ENCODE assay signal across 9 cellular contexts in the genomic region with DNA sequence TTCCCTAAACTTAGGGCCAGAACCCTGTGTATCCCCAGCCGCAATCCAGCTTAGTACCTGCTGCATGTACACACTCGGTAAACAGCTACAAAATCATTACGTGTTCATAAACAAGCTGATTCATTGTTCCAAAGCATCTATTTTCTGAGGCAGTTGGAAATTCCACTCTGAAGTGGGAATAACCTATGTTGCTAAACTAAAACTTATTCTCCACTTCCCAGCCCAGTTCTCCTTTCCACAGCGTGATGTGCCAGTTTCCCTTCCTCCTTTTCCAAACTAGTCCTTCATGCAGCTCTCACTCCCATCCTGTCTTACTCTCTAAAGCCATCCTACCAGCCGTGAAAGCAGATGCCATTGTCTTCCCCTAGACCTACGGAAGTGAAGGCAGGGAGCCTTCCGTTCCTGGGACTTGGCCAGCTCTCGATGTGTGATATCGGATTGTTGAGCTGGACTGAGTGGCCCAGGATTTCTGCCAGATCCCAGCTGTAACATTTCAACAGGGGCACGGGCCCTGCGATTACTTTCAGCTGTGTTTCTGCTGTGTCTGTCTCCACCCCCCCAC.
DNase-seq lines count a peak whose midpoint lies in the region; ATAC-seq and TF ChIP-seq lines count a peak whose summit lies in the region.
"Had no signal": no experiment of that assay in that cellular context is flagged by ENCODE, and none has a peak within 500 bp of the region (broad histone marks: within the 10 kb centered on the region; RNA-seq: fewer than 3 reads in every experiment).

No MANE protein-coding gene starts in this region.

- H4K20me1 ChIP-seq in H9 (ENCODE audit: control insufficient read depth, insufficient read depth, insufficient read length) (no peaks in the 10 kb centered on the region), mammary epithelial cell (ENCODE audit: insufficient read depth, low read length) (no peaks in the 10 kb centered on the region)

- H3K27ac Mint-ChIP-seq in H9, result peak overlapping the region; percentile 24 to 65 (median 49); a peak in 5 of 7 replicates

- dilution Hi-C loops in mammary epithelial cell (cut with HindIII; ENCODE audit: low sequenced_read_pairs), result loop anchor here (5.0 kb wide), 1 partner anchor 79 kb away; no protein-coding TSS in a partner anchor

- H3K27me3 ChIP-seq in H9 (ENCODE audit: insufficient read depth, low read length) (no peaks in the 10 kb centered on the region), mammary epithelial cell (ENCODE audit: insufficient read depth, low read length) (no peaks in the 10 kb centered on the region), skeletal muscle satellite cell (ENCODE audit: control insufficient read depth, insufficient read depth, low read length) (no peaks in the 10 kb centered on the region)

- H3K14ac ChIP-seq in H9 (ENCODE audit: insufficient read depth, low read length), result peak overlapping the region; percentile 55; the same call in 1 of the 2 replicates

- CTCF ChIA-PET in mammary epithelial cell (lab: Charles Lee; ENCODE audit: low non-redundant PET), result no interaction called here

- H2AFZ ChIP-seq in H9 (ENCODE audit: low read length), result no peak overlapping the region
- peak overlapping the region; percentile 67 for H2AFZ ChIP-seq in mammary epithelial cell (ENCODE audit: low read depth, low read length)

- TF ChIP-seq CTCF in H9 (conservative IDR thresholded peaks at IDR 0.05) (no peak), mammary epithelial cell (conservative IDR thresholded peaks at IDR 0.05 in 1 of 2, IDR thresholded peaks at IDR 0.05 in 1 of 2; ENCODE audit: extremely low read depth in 1 of 2, insufficient read depth in 1 of 2, low read depth in 1 of 2, low read length in 2 of 2) (no peak)

- H3K36me3 ChIP-seq in mammary epithelial cell (ENCODE audit: insufficient read depth, low read length), result peaks cover 16% of the 10 kb centered on the region
- peaks cover 81% of the 10 kb centered on the region for H3K36me3 ChIP-seq in skeletal muscle satellite cell (ENCODE audit: insufficient read depth, low read length)
- H3K36me3 ChIP-seq: WERI-Rb-1 had no signal

- H3K36me3 Mint-ChIP-seq in H9 (ENCODE audit: insufficient read depth in 1 of 3, low read depth in 3 of 3), result peaks cover 0 to 6% (median 0%) of the 10 kb centered on the region in 3 experiments; a peak in 4 of 7 replicates

- no peak overlapping the region for H2BK12ac ChIP-seq in H9 (ENCODE audit: insufficient read length, low read depth, low read length)

- DNase-seq in H9 (no peak), mammary epithelial cell (peak; percentile 63), iris pigment epithelial cell (ENCODE audit: low read depth) (peak; percentile 79), NCI-H2171 treated with DMSO at 0.1 percent for 48 hours (lab: John Stamatoyannopoulos, UW) (no peak)
- no peak for DNase-seq in stimulated activated CD4-positive, alpha-beta T cell treated with anti-CD3 and anti-CD28 coated beads, Interleukin-4, amount 100 ng/mL, for 1 hour
- DNase-seq in activated naive CD4-positive, alpha-beta T cell treated with anti-CD3 and anti-CD28 coated beads, Interleukin-2, amount 50 U/mL, for 16 hours, result no peak
- DNase-seq: WERI-Rb-1 had no signal

- H3K79me1 ChIP-seq in H9 (ENCODE audit: insufficient read depth, low read depth, low read length, poor library complexity, severe bottlenecking), result no peaks in the 10 kb centered on the region

- H3K9ac ChIP-seq in H9 (ENCODE audit: extremely low read depth, insufficient read length, low read length) (no peak overlapping the region), mammary epithelial cell (ENCODE audit: insufficient read depth, low read length) (no peak overlapping the region), skeletal muscle satellite cell (ENCODE audit: low read depth, low read length) (peak overlapping the region; percentile 69)

- H3K4ac ChIP-seq in H9 (ENCODE audit: low read depth, low read length), result no peak overlapping the region

- H3K4me1 ChIP-seq in H9 (ENCODE audit: insufficient read depth, low read length) (peaks cover 29% of the 10 kb centered on the region), mammary epithelial cell (ENCODE audit: insufficient read depth, low read length) (peaks cover 45% of the 10 kb centered on the region), skeletal muscle satellite cell (ENCODE audit: control insufficient read depth, insufficient read depth, low read length) (peaks cover 77% of the 10 kb centered on the region)

- H3K9me3 ChIP-seq in H9 (ENCODE audit: control insufficient read depth, low read depth, low read length) (no peaks in the 10 kb centered on the region), mammary epithelial cell (replicated peaks; ENCODE audit: insufficient read depth, low read length) (no peaks in the 10 kb centered on the region), skeletal muscle satellite cell (replicated peaks; ENCODE audit: low read length) (no peaks in the 10 kb centered on the region)

- no peak overlapping the region; the same call in 1 of the 2 replicates for H2BK15ac ChIP-seq in H9 (ENCODE audit: low read depth, low read length)

- no peak overlapping the region for H3K4me2 ChIP-seq in H9 (ENCODE audit: insufficient read depth, insufficient read length, low read length)
- H3K4me2 ChIP-seq in mammary epithelial cell (ENCODE audit: insufficient read depth, low read depth, low read length), result peak overlapping the region; percentile 22
- H3K4me2 ChIP-seq in skeletal muscle satellite cell (ENCODE audit: low read length), result peak overlapping the region; percentile 59

- H3K23ac ChIP-seq in H9 (ENCODE audit: insufficient read length, low read depth, low read length), result no peak overlapping the region

- H3K23me2 ChIP-seq in H9 (ENCODE audit: insufficient read length, low read depth, low read length, poor library complexity, severe bottlenecking), result no peaks in the 10 kb centered on the region

- BruUV-seq in mammary epithelial cell (replicated peaks; lab: Mats Ljungman, UMichigan), result no TSS peak

- H3K18ac ChIP-seq in H9 (ENCODE audit: insufficient read length, low read depth, low read length), result no peak overlapping the region

- intact Hi-C loops in mammary epithelial cell (cut with micrococcal nuclease), result no loop called here

- ATAC-seq in GM18873 (IDR thresholded peaks at IDR 0.05; ENCODE audit: low FRiP score, unreplicated experiment), result no peak

- in situ Hi-C loops in mammary epithelial cell (cut with MboI; ENCODE audit: low sequenced_read_pairs in 2 of 2), result loop anchor here (10.0 kb wide), 2 partner anchors 92 to 102 kb away; a partner anchor contains a TSS

- H4K8ac ChIP-seq in H9 (replicated peaks; ENCODE audit: insufficient read length, low read depth, low read length), result no peak overlapping the region

- H2BK20ac ChIP-seq in H9 (ENCODE audit: low read depth, low read length, poor library complexity, severe bottlenecking), result no peak overlapping the region

- peaks cover 8 to 17% of the 10 kb centered on the region in 2 experiments for H3K4me1 Mint-ChIP-seq in H9

- H3K4me3 Mint-ChIP-seq in H9, result no peak overlapping the region

- no peak overlapping the region for H2BK120ac ChIP-seq in H9 (ENCODE audit: low read depth, low read length, poor library complexity, severe bottlenecking)

- H3T11ph ChIP-seq in H9 (ENCODE audit: low read length), result no peak overlapping the region

- no peaks in the 10 kb centered on the region for H3K27me3 Mint-ChIP-seq in H9 (ENCODE audit: low read depth)

- H3K4me3 ChIP-seq in mammary epithelial cell (replicated peaks in 1 of 3; ENCODE audit: insufficient read depth in 1 of 3, low read depth in 2 of 3, low read length in 3 of 3) (no peak overlapping the region), skeletal muscle satellite cell (ENCODE audit: low read length) (peak overlapping the region; percentile 25)

- no peaks in the 10 kb centered on the region for H3K9me3 Mint-ChIP-seq in H9

- no peak overlapping the region for H3K27ac ChIP-seq in H9 (ENCODE audit: insufficient read length, low read depth, low read length)
- H3K27ac ChIP-seq in mammary epithelial cell (ENCODE audit: insufficient read depth, low read depth, low read length), result peak overlapping the region; percentile 60
- H3K27ac ChIP-seq: WERI-Rb-1 had no signal

- H2BK5ac ChIP-seq in H9 (ENCODE audit: insufficient read length, low read length), result no peak overlapping the region

- H3K79me2 ChIP-seq in H9 (ENCODE audit: insufficient read depth, low read length) (no peaks in the 10 kb centered on the region), mammary epithelial cell (ENCODE audit: insufficient read depth, low read length) (peaks cover 82% of the 10 kb centered on the region)

- no CpG with 5 or more reads among the region's 11 CpGs for WGBS in H9 (ENCODE audit: extremely low coverage, insufficient read length, low lambda C conversion rate)
- WGBS in mammary epithelial cell (ENCODE audit: low coverage, missing lambda C conversion rate), result 45% methylated on average over 11 of the region's 11 CpGs

- H3K56ac ChIP-seq in H9 (ENCODE audit: insufficient read length, low read depth, low read length), result no peak overlapping the region

- no peak overlapping the region for H2AK5ac ChIP-seq in H9 (ENCODE audit: insufficient read length, low read length)

- H4K91ac ChIP-seq in H9 (ENCODE audit: insufficient read length, low read depth, low read length), result no peak overlapping the region

- H4K5ac ChIP-seq in H9 (ENCODE audit: insufficient read length, low read depth, low read length), result peak overlapping the region; percentile 55

Comparison
In these comparisons a context has a peak if more than half of its experiments do, and no peak if none do; other contexts are left out.
1. DNase-seq: peak in mammary epithelial cell (single experiment) and iris pigment epithelial cell (single experiment); none in H9 (single experiment), stimulated activated CD4-positive, alpha-beta T cell treated with anti-CD3 and anti-CD28 coated beads, Interleukin-4, amount 100 ng/mL, for 1 hour (single experiment), NCI-H2171 treated with DMSO at 0.1 percent for 48 hours (single experiment) and activated naive CD4-positive, alpha-beta T cell treated with anti-CD3 and anti-CD28 coated beads, Interleukin-2, amount 50 U/mL, for 16 hours (single experiment).